In genomic region chr4:87086143-87086805, GRCh38 we compare ENCODE assay signal across 18 cellular contexts.
"Had no signal": no experiment of that assay in that cellular context is flagged by ENCODE, and none has a peak within 500 bp of the region (broad histone marks: within the 10 kb centered on the region; RNA-seq: fewer than 3 reads in every experiment).

No MANE protein-coding gene starts in this region.

- H3K4me1 ChIP-seq: colonic mucosa had no signal

- H3K36me3 ChIP-seq: brain microvascular endothelial cell, colonic mucosa had no signal

- H3K4me3 ChIP-seq: colonic mucosa, mucosa of descending colon, pancreas, sigmoid colon, tibial nerve, vagina had no signal

- H3K27ac ChIP-seq: brain microvascular endothelial cell, colonic mucosa, pancreas, vagina, WERI-Rb-1 had no signal

- ATAC-seq: esophagus mucosa, mucosa of descending colon had no signal

- H3K9me3 ChIP-seq: colonic mucosa, mucosa of descending colon, pancreas, sigmoid colon, tibial nerve, vagina had no signal

- H3K27me3 ChIP-seq: brain microvascular endothelial cell, colonic mucosa, pancreas, sigmoid colon, tibial nerve, vagina had no signal

- DNase-seq: activated CD4-positive, alpha-beta memory T cell treated with anti-CD3 and anti-CD28 coated beads for 36 hours; activated naive CD4-positive, alpha-beta T cell treated with anti-CD3 and anti-CD28 coated beads for 36 hours; activated T-cell treated with anti-CD3 and anti-CD28 coated beads for 4 hours; aorta; brain microvascular endothelial cell; central memory CD4-positive, alpha-beta T cell; colonic mucosa; mucosa of descending colon; naive thymus-derived CD4-positive, alpha-beta T cell; pancreas; sigmoid colon; stimulated activated naive CD4-positive, alpha-beta T cell treated with Interleukin-2 at 50 U/mL for 16 hours; substantia nigra; T-helper 2 cell; WERI-Rb-1 had no signal
